27 cellular contexts compared by ENCODE assay signal in genomic region chr9:89935791-89936190, GRCh38.
"Had no signal": no experiment of that assay in that cellular context is flagged by ENCODE, and none has a peak within 500 bp of the region (broad histone marks: within the 10 kb centered on the region; RNA-seq: fewer than 3 reads in every experiment).

No MANE protein-coding gene starts in this region.

- ATAC-seq: activated T-cell treated with anti-CD3 and anti-CD28 coated beads, Interleukin-2, amount 50 U/mL, for 4 hours; gastrocnemius medialis; left colon; naive thymus-derived CD4-positive, alpha-beta T cell; stimulated activated naive B cell treated with anti-CD40 and anti-IgM and Interleukin-4, amounts not matched to agents 10 μg/mL and 1 μg/mL and 100 μg/mL, for 72 hours; T-helper 17 cell had no signal

- H3K4me1 ChIP-seq: breast epithelium had no signal

- H3K4me1 Mint-ChIP-seq: activated B cell treated with CpG ODN at 0.5 μM for 24 hours, T-helper 17 cell had no signal

- H3K4me3 ChIP-seq: breast epithelium, gastrocnemius medialis, lung, right lobe of liver, smooth muscle cell, thyroid gland had no signal

- H3K9me3 ChIP-seq: breast epithelium, gastrocnemius medialis, right lobe of liver, thyroid gland had no signal

- H3K9me3 Mint-ChIP-seq: activated B cell treated with CpG ODN at 0.5 μM for 24 hours; activated naive CD8-positive, alpha-beta T cell treated with anti-CD3 and anti-CD28 coated beads, Interleukin-2, amount 10 ng/mL, durations not matched to agents 7 days and 5 days; activated T-cell treated with anti-CD3 and anti-CD28 coated beads, Interleukin-2, amount 50 U/mL, for 4 hours; dendritic cell treated with granulocyte-macrophage colony-stimulating factor and Interleukin-4, amounts not matched to agents 40 ng/mL and 50 ng/mL, for 4 days; stimulated activated naive B cell treated with anti-CD40 and anti-IgM and Interleukin-4, amounts not matched to agents 10 μg/mL and 1 μg/mL and 100 μg/mL, for 72 hours had no signal

- H3K36me3 Mint-ChIP-seq: activated naive CD8-positive, alpha-beta T cell treated with anti-CD3 and anti-CD28 coated beads, Interleukin-2, amount 10 ng/mL, durations not matched to agents 7 days and 5 days; naive thymus-derived CD4-positive, alpha-beta T cell; stimulated activated naive B cell treated with anti-CD40 and anti-IgM and Interleukin-4, amounts not matched to agents 10 μg/mL and 1 μg/mL and 100 μg/mL, for 72 hours had no signal

- FAIRE-seq: keratinocyte had no signal

- H3K36me3 ChIP-seq: breast epithelium, gastrocnemius medialis, right lobe of liver, thyroid gland had no signal

- H3K27me3 ChIP-seq: gastrocnemius medialis, right lobe of liver, thyroid gland had no signal

- H3K4me3 Mint-ChIP-seq: activated B cell treated with CpG ODN at 0.5 μM for 24 hours; activated naive CD8-positive, alpha-beta T cell treated with anti-CD3 and anti-CD28 coated beads, Interleukin-2, amount 10 ng/mL, durations not matched to agents 7 days and 5 days; activated T-cell treated with anti-CD3 and anti-CD28 coated beads, Interleukin-2, amount 50 U/mL, for 4 hours; dendritic cell treated with granulocyte-macrophage colony-stimulating factor and Interleukin-4, amounts not matched to agents 40 ng/mL and 50 ng/mL, for 4 days; naive thymus-derived CD4-positive, alpha-beta T cell; neural crest cell; stimulated activated naive B cell treated with anti-CD40 and anti-IgM and Interleukin-4, amounts not matched to agents 10 μg/mL and 1 μg/mL and 100 μg/mL, for 72 hours; T-helper 17 cell had no signal

- H3K4me2 ChIP-seq: smooth muscle cell had no signal

- H3K27ac ChIP-seq: breast epithelium, gastrocnemius medialis, right lobe of liver had no signal

- DNase-seq: activated B cell treated with CpG ODN at 0.5 μM for 24 hours; activated CD4-positive, alpha-beta T cell treated with anti-CD3 and anti-CD28 coated beads for 4 hours; activated CD4-positive, alpha-beta T cell treated with anti-CD3 and anti-CD28 coated beads, Interleukin-2, amount 50 U/mL, for 48 hours; activated CD8-positive, alpha-beta memory T cell treated with anti-CD3 and anti-CD28 coated beads, Interleukin-2, amount 50 U/mL, for 48 hours; activated naive CD4-positive, alpha-beta T cell treated with Interleukin-2 at 50 U/mL for 16 hours; activated naive CD8-positive, alpha-beta T cell treated with anti-CD3 and anti-CD28 coated beads, Interleukin-2, amount 10 ng/mL, durations not matched to agents 7 days and 5 days; activated T-cell treated with anti-CD3 and anti-CD28 coated beads, Interleukin-2, amount 50 U/mL, for 4 hours; amniotic stem cell; effector CD4-positive, alpha-beta T cell; erythroblast; gastrocnemius medialis; head of caudate nucleus; left colon; naive thymus-derived CD4-positive, alpha-beta T cell; occipital lobe; posterior cingulate gyrus; right lobe of liver; stimulated activated CD4-positive, alpha-beta T cell treated with anti-CD3 and anti-CD28 coated beads, Interleukin-15, amount 100 ng/mL, for 24 hours; stimulated activated naive B cell treated with anti-CD40 and anti-IgM and Interleukin-4, amounts not matched to agents 10 μg/mL and 1 μg/mL and 100 μg/mL, for 72 hours; T-helper 17 cell had no signal

- H3K27ac Mint-ChIP-seq: activated B cell treated with CpG ODN at 0.5 μM for 24 hours; activated naive CD8-positive, alpha-beta T cell treated with anti-CD3 and anti-CD28 coated beads, Interleukin-2, amount 10 ng/mL, durations not matched to agents 7 days and 5 days; dendritic cell treated with granulocyte-macrophage colony-stimulating factor and Interleukin-4, amounts not matched to agents 40 ng/mL and 50 ng/mL, for 4 days; naive thymus-derived CD4-positive, alpha-beta T cell; stimulated activated naive B cell treated with anti-CD40 and anti-IgM and Interleukin-4, amounts not matched to agents 10 μg/mL and 1 μg/mL and 100 μg/mL, for 72 hours; T-helper 17 cell had no signal
